Comparison of ENCODE assay signal across 28 cellular contexts in genomic region chr13:106819413-106820180, GRCh38.
"Had no signal": no experiment of that assay in that cellular context is flagged by ENCODE, and none has a peak within 500 bp of the region (broad histone marks: within the 10 kb centered on the region; RNA-seq: fewer than 3 reads in every experiment).

No MANE protein-coding gene starts in this region.

- H3K27ac Mint-ChIP-seq: activated naive CD8-positive, alpha-beta T cell; brain; effector memory CD8-positive, alpha-beta T cell; mesothelial cell of epicardium; naive B cell; nephron progenitor cell; progenitor cell of endocrine pancreas; stimulated activated effector memory CD8-positive, alpha-beta T cell treated with anti-CD3 and anti-CD28 coated beads, Interleukin-12 subunit alpha, Interleukin-12 subunit beta, amount 100 ng/mL, for 72 hours had no signal

- H3K4me3 ChIP-seq: ascending aorta, gastrocnemius medialis, ovary, right lobe of liver, suprapubic skin, tibial artery had no signal

- H3K27me3 ChIP-seq: ascending aorta, gastrocnemius medialis, neutrophil, ovary, right lobe of liver, suprapubic skin, tibial artery had no signal

- H3K4me3 Mint-ChIP-seq: activated naive CD8-positive, alpha-beta T cell; brain; effector memory CD8-positive, alpha-beta T cell; mesothelial cell of epicardium; naive B cell; nephron progenitor cell; stimulated activated effector memory CD8-positive, alpha-beta T cell treated with anti-CD3 and anti-CD28 coated beads, Interleukin-12 subunit alpha, Interleukin-12 subunit beta, amount 100 ng/mL, for 72 hours had no signal

- H3K4me1 ChIP-seq: ascending aorta, gastrocnemius medialis, right lobe of liver, suprapubic skin, tibial artery had no signal

- ATAC-seq: activated CD4-positive, CD25-positive, alpha-beta regulatory T cell treated with anti-CD3 and anti-CD28 coated beads, Interleukin-2, amount 50 U/mL, for 24 hours; effector memory CD8-positive, alpha-beta T cell; gastrocnemius medialis; left colon; right lobe of liver; stimulated activated effector memory CD8-positive, alpha-beta T cell treated with anti-CD3 and anti-CD28 coated beads, Interleukin-12 subunit alpha, Interleukin-12 subunit beta, amount 100 ng/mL, for 72 hours had no signal

- DNase-seq: activated CD4-positive, alpha-beta T cell treated with anti-CD3 and anti-CD28 coated beads for 48 hours; activated CD4-positive, alpha-beta T cell treated with anti-CD3 and anti-CD28 coated beads, Interleukin-2, amount 50 U/mL, for 48 hours; activated CD8-positive, alpha-beta memory T cell treated with anti-CD3 and anti-CD28 coated beads for 24 hours; activated effector memory CD4-positive, alpha-beta T cell treated with Interleukin-2 at 50 U/mL for 16 hours; activated naive CD4-positive, alpha-beta T cell treated with Interleukin-2 at 50 U/mL for 16 hours; cortex of kidney; effector memory CD8-positive, alpha-beta T cell; erythroblast; gastrocnemius medialis; hippocampal formation; left colon; mammary epithelial cell; naive B cell; nephron progenitor cell; ovary; right lobe of liver; stimulated activated CD4-positive, alpha-beta T cell treated with anti-CD3 and anti-CD28 coated beads, Interleukin-4, amount 100 ng/mL, for 24 hours; tibial artery had no signal

- H3K36me3 Mint-ChIP-seq: activated naive CD8-positive, alpha-beta T cell; brain; naive B cell; stimulated activated effector memory CD8-positive, alpha-beta T cell treated with anti-CD3 and anti-CD28 coated beads, Interleukin-12 subunit alpha, Interleukin-12 subunit beta, amount 100 ng/mL, for 72 hours had no signal

- H3K4me1 Mint-ChIP-seq: brain; naive B cell; stimulated activated effector memory CD8-positive, alpha-beta T cell treated with anti-CD3 and anti-CD28 coated beads, Interleukin-12 subunit alpha, Interleukin-12 subunit beta, amount 100 ng/mL, for 72 hours had no signal

- FAIRE-seq: keratinocyte had no signal

- H3K9me3 ChIP-seq: ascending aorta, gastrocnemius medialis, neutrophil, ovary, right lobe of liver, suprapubic skin, tibial artery had no signal

- H3K27me3 Mint-ChIP-seq: activated naive CD8-positive, alpha-beta T cell; brain; effector memory CD8-positive, alpha-beta T cell; progenitor cell of endocrine pancreas had no signal

- H3K36me3 ChIP-seq: ascending aorta, gastrocnemius medialis, neutrophil, ovary, right lobe of liver, suprapubic skin, tibial artery had no signal

- H3K27ac ChIP-seq: ascending aorta, gastrocnemius medialis, neutrophil, ovary, right lobe of liver, suprapubic skin, tibial artery had no signal
